ENCODE assay signal across 26 cellular contexts in genomic region chr6:18117136-18117535, GRCh38.
"Had no signal": no experiment of that assay in that cellular context is flagged by ENCODE, and none has a peak within 500 bp of the region (broad histone marks: within the 10 kb centered on the region; RNA-seq: fewer than 3 reads in every experiment).

No MANE protein-coding gene starts in this region.

- H3K27me3 ChIP-seq: brain microvascular endothelial cell had no signal

- H3K27ac ChIP-seq: brain microvascular endothelial cell, WERI-Rb-1 had no signal

- H3K36me3 ChIP-seq: brain microvascular endothelial cell, WERI-Rb-1 had no signal

- DNase-seq: activated B cell treated with CpG ODN at 0.5 μM for 24 hours; activated CD4-positive, alpha-beta T cell treated with anti-CD3 and anti-CD28 coated beads for 48 hours; activated CD4-positive, alpha-beta T cell treated with anti-CD3 and anti-CD28 coated beads, Interleukin-2, amount 50 U/mL, for 1 hour; activated CD4-positive, alpha-beta T cell treated with anti-CD3 and anti-CD28 coated beads, Interleukin-2, amount 50 U/mL, for 48 hours; activated CD8-positive, alpha-beta memory T cell treated with anti-CD3 and anti-CD28 coated beads for 24 hours; activated CD8-positive, alpha-beta T cell treated with anti-CD3 and anti-CD28 coated beads for 36 hours; activated effector memory CD4-positive, alpha-beta T cell treated with Interleukin-2 at 50 U/mL for 16 hours; activated gamma-delta T cell treated with Interleukin-2 at 50 U/mL for 16 hours; activated naive CD4-positive, alpha-beta T cell treated with anti-CD3 and anti-CD28 coated beads, Interleukin-2, amount 50 U/mL, for 16 hours; activated naive CD4-positive, alpha-beta T cell treated with Interleukin-2 at 50 U/mL for 16 hours; activated T-cell treated with anti-CD3 and anti-CD28 coated beads, Interleukin-2, amount 50 U/mL, for 4 hours; amniotic stem cell; anterior cingulate cortex; brain microvascular endothelial cell; caudate nucleus; cortex of kidney; dermis blood vessel endothelial cell; effector CD4-positive, alpha-beta T cell; foreskin fibroblast; head of caudate nucleus; T-helper 17 cell; T1000; WERI-Rb-1 had no signal

- ATAC-seq: activated CD4-positive, CD25-positive, alpha-beta regulatory T cell treated with anti-CD3 and anti-CD28 coated beads, Interleukin-2, amount 50 U/mL, for 24 hours; activated CD8-positive, alpha-beta T cell treated with anti-CD3 and anti-CD28 coated beads for 36 hours; activated T-cell treated with anti-CD3 and anti-CD28 coated beads, Interleukin-2, amount 50 U/mL, for 4 hours; activated T-helper 17 cell treated with anti-CD3 and anti-CD28 coated beads, Interleukin-2, amount 50 U/mL, for 72 hours; esophagus mucosa; T-helper 17 cell had no signal
